ENCODE assay signal across 8 cellular contexts in the genomic region with DNA sequence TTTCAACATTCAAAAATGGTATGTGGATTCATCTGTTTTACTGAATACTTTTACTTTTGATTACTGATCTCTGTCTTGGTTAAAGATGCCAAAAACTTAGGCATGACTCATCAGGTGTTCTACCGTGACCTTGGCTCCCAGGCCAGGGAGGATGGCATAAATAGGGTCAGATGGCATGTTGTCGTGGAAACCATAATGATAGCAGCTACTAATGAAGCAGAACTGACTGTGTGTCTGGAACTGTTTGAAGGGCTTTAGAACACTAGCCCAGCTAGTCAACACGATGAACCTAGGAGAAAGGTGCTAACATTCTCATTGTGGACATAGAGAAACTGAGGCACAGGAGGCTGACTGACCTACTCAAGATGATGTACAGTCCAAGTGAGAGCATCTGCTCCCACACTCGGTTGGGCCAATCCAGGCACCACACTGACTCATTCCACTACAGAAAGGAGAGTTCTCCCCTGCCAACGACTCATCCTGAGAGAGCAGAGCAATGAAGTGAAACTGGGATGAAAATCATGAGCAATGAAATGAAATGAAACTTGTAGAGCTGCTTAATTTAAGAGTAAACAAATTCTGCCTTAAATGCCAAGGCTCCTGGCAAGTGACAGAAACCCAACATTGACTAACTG.
DNase-seq lines count a peak whose midpoint lies in the region; ATAC-seq and TF ChIP-seq lines count a peak whose summit lies in the region.

No MANE protein-coding gene starts in this region.

- peaks cover 6% of the 10 kb centered on the region for H3K9me3 Mint-ChIP-seq in activated CD8-positive, alpha-beta T cell treated with anti-CD3 and anti-CD28 coated beads for 36 hours

- H3K36me3 Mint-ChIP-seq in activated CD8-positive, alpha-beta T cell treated with anti-CD3 and anti-CD28 coated beads for 36 hours (ENCODE audit: low read depth): no peaks in the 10 kb centered on the region

- peak overlapping the region; percentile 5 for H3K4me3 Mint-ChIP-seq in activated CD8-positive, alpha-beta T cell treated with anti-CD3 and anti-CD28 coated beads for 36 hours

- POLR2A ChIA-PET in activated CD8-positive, alpha-beta T cell treated with anti-CD3 and anti-CD28 coated beads for 36 hours (lab: Charles Lee): interaction anchor here (0.9 kb wide), 1 partner anchor 117 kb away, joined by 4 read pairs; a partner anchor contains a TSS

- H3K27me3 Mint-ChIP-seq in activated CD8-positive, alpha-beta T cell treated with anti-CD3 and anti-CD28 coated beads for 36 hours: peaks cover 2% of the 10 kb centered on the region

- no peak for TF ChIP-seq CTCF in activated CD8-positive, alpha-beta T cell treated with anti-CD3 and anti-CD28 coated beads for 36 hours (IDR thresholded peaks at IDR 0.05)

- peak; percentile 25 to 29 for DNase-seq in activated CD4-positive, alpha-beta T cell treated with anti-CD3 and anti-CD28 coated beads for 24 hours (ENCODE audit: low read depth in 2 of 2)
- DNase-seq in activated CD4-positive, alpha-beta T cell treated with anti-CD3 and anti-CD28 coated beads, Interleukin-2, amount 50 U/mL, for 1 hour: no peak
- peak; percentile 76 for DNase-seq in activated CD8-positive, alpha-beta T cell treated with anti-CD3 and anti-CD28 coated beads for 36 hours
- DNase-seq in stimulated activated CD4-positive, alpha-beta T cell treated with anti-CD3 and anti-CD28 coated beads, TNF-alpha, amount 100 ng/mL, for 48 hours (ENCODE audit: low read depth in 3 of 3): peak; percentile 36 to 65 (median 46)
- DNase-seq in NCI-H526 treated with DMSO at 0.1 percent for 48 hours (lab: John Stamatoyannopoulos, UW): no peak
- DNase-seq in iPS-NIHi11 (ENCODE audit: low spot score): no peak
- no peak for DNase-seq in NCI-H345 (lab: John Stamatoyannopoulos, UW)

- intact Hi-C loops in activated CD8-positive, alpha-beta T cell treated with anti-CD3 and anti-CD28 coated beads for 36 hours (cut with micrococcal nuclease): no loop called here

- CTCF ChIA-PET in activated CD8-positive, alpha-beta T cell treated with anti-CD3 and anti-CD28 coated beads for 36 hours (lab: Charles Lee): interaction anchor here (1.6 kb wide), 2 partner anchors 9 to 63 kb away, joined by 5 to 8 read pairs; no protein-coding TSS in a partner anchor

- peak; percentile 51 for ATAC-seq in HG02943 (IDR thresholded peaks at IDR 0.05; ENCODE audit: low read depth, unreplicated experiment)
- peak; percentile 86 for ATAC-seq in activated CD8-positive, alpha-beta T cell treated with anti-CD3 and anti-CD28 coated beads for 36 hours

- peak overlapping the region; percentile 68 for H3K27ac Mint-ChIP-seq in activated CD8-positive, alpha-beta T cell treated with anti-CD3 and anti-CD28 coated beads for 36 hours

- peaks cover 40% of the 10 kb centered on the region for H3K4me1 Mint-ChIP-seq in activated CD8-positive, alpha-beta T cell treated with anti-CD3 and anti-CD28 coated beads for 36 hours (ENCODE audit: low read depth)

Comparison
In these comparisons a context has a peak if more than half of its experiments do, and no peak if none do; other contexts are left out.
1. DNase-seq: peak in activated CD4-positive, alpha-beta T cell treated with anti-CD3 and anti-CD28 coated beads for 24 hours (2 of 2), activated CD8-positive, alpha-beta T cell treated with anti-CD3 and anti-CD28 coated beads for 36 hours (single experiment) and stimulated activated CD4-positive, alpha-beta T cell treated with anti-CD3 and anti-CD28 coated beads, TNF-alpha, amount 100 ng/mL, for 48 hours (3 of 3); none in activated CD4-positive, alpha-beta T cell treated with anti-CD3 and anti-CD28 coated beads, Interleukin-2, amount 50 U/mL, for 1 hour (single experiment), NCI-H526 treated with DMSO at 0.1 percent for 48 hours (single experiment), iPS-NIHi11 (single experiment) and NCI-H345 (single experiment).